ENCODE assay signal across 23 cellular contexts in genomic region chr3:147418352-147418751, GRCh38. TPM values are rescaled to one million over a fixed set of nuclear protein-coding genes. Genes with fewer than 3 reads are reported as not detected.
DNase-seq lines count a peak whose midpoint lies in the region; ATAC-seq and TF ChIP-seq lines count a peak whose summit lies in the region.
"Had no signal": no experiment of that assay in that cellular context is flagged by ENCODE, and none has a peak within 500 bp of the region (broad histone marks: within the 10 kb centered on the region; RNA-seq: fewer than 3 reads in every experiment).

No MANE protein-coding gene starts in this region.

- H3K4me3 Mint-ChIP-seq in nephron progenitor cell: peak overlapping the region; percentile 75
- H3K4me3 Mint-ChIP-seq: activated CD4-positive, alpha-beta memory T cell treated with anti-CD3 and anti-CD28 coated beads for 36 hours; stimulated activated naive CD8-positive, alpha-beta T cell treated with anti-CD3 and anti-CD28 coated beads, Interleukin-15, Interleukin-2, amounts not matched to agents 100 ng/mL and 50 ng/mL, for 24 hours; T-helper 17 cell had no signal

- no peak overlapping the region for H3K27ac ChIP-seq in cardiac muscle cell
- peak overlapping the region in 57 of 59 donors; percentile 22 to 97 (median 84) for H3K27ac ChIP-seq in dorsolateral prefrontal cortex
- H3K27ac ChIP-seq: 22Rv1, upper lobe of left lung had no signal

- H3K9me3 Mint-ChIP-seq in nephron progenitor cell: no peaks in the 10 kb centered on the region

- ATAC-seq in left cardiac atrium: no peak
- ATAC-seq: PC-3, T-helper 17 cell had no signal

- no peaks in the 10 kb centered on the region for H3K36me3 Mint-ChIP-seq in nephron progenitor cell (ENCODE audit: low read depth)

- no peak for TF ChIP-seq CTCF in cardiac muscle cell (IDR thresholded peaks at IDR 0.05; ENCODE audit: low read depth, low read length)
- TF ChIP-seq CTCF in dorsolateral prefrontal cortex (IDR thresholded peaks at IDR 0.05 in 54 of 56, conservative IDR thresholded peaks at IDR 0.05 in 2 of 56; ENCODE audit: low read depth in 1 of 56, partially characterized antibody in 56 of 56): no peak
- no peak for TF ChIP-seq CTCF in nephron progenitor cell (IDR thresholded peaks at IDR 0.05)
- no peak for TF ChIP-seq CTCF in lower leg skin (IDR thresholded peaks at IDR 0.05)

- H3K27me3 Mint-ChIP-seq in nephron progenitor cell (ENCODE audit: low read depth, poor library complexity): peaks cover 100% of the 10 kb centered on the region

- no peaks in the 10 kb centered on the region for H3K9me3 ChIP-seq in cardiac muscle cell (ENCODE audit: low read depth)
- H3K9me3 ChIP-seq: BE2C had no signal

- peaks cover 46% of the 10 kb centered on the region for H3K4me1 Mint-ChIP-seq in nephron progenitor cell

- H3K27me3 ChIP-seq in cardiac muscle cell: peaks cover 100% of the 10 kb centered on the region
- peaks cover 0 to 91% (median 53%) of the 10 kb centered on the region in 45 donors for H3K27me3 ChIP-seq in dorsolateral prefrontal cortex

- H3K36me3 ChIP-seq in cardiac muscle cell: no peaks in the 10 kb centered on the region
- H3K36me3 ChIP-seq: BE2C, upper lobe of left lung had no signal

- DNase-seq in cardiac muscle cell (ENCODE audit: low read depth in 1 of 2, low spot score in 1 of 2) (no peak), left cardiac atrium (no peak), dorsolateral prefrontal cortex (no peak), nephron progenitor cell (no peak), lower leg skin (ENCODE audit: low spot score in 2 of 2) (no peak), OCI-M2 (lab: John Stamatoyannopoulos, UW; ENCODE audit: unreplicated experiment) (no peak), glomerular visceral epithelial cell (ENCODE audit: extremely low spot score) (no peak), NCI-H2227 (lab: John Stamatoyannopoulos, UW; ENCODE audit: unreplicated experiment) (no peak)
- DNase-seq: activated CD4-positive, alpha-beta memory T cell treated with anti-CD3 and anti-CD28 coated beads for 36 hours; activated gamma-delta T cell treated with Interleukin-2 at 50 U/mL for 16 hours; activated T-cell treated with anti-CD3 and anti-CD28 coated beads for 4 hours; COR-L47; NCI-H1436; NCI-H2171 treated with DMSO at 0.1 percent for 48 hours; NCI-H748 treated with DMSO at 0.1 percent for 48 hours; PC-3; stimulated activated CD4-positive, alpha-beta T cell treated with anti-CD3 and anti-CD28 coated beads, Interleukin-2, amount 100 ng/mL, for 24 hours; T-helper 17 cell had no signal

- H3K4me1 ChIP-seq in cardiac muscle cell (ENCODE audit: low read depth): no peaks in the 10 kb centered on the region
- H3K4me1 ChIP-seq: BE2C had no signal

- H3K4me3 ChIP-seq in cardiac muscle cell (peak overlapping the region; percentile 25), dorsolateral prefrontal cortex (peak overlapping the region in 57 of 59 donors; percentile 31 to 75 (median 59)), lower leg skin (ENCODE audit: low read depth, poor library complexity, severe bottlenecking) (no peak overlapping the region)

- H3K27ac Mint-ChIP-seq in nephron progenitor cell: no peak overlapping the region
- H3K27ac Mint-ChIP-seq: activated CD4-positive, alpha-beta memory T cell treated with anti-CD3 and anti-CD28 coated beads for 36 hours; stimulated activated naive CD8-positive, alpha-beta T cell treated with anti-CD3 and anti-CD28 coated beads, Interleukin-15, Interleukin-2, amounts not matched to agents 100 ng/mL and 50 ng/mL, for 24 hours; T-helper 17 cell had no signal

- intact Hi-C loops in left cardiac atrium (cut with DNase I) (no loop called here), dorsolateral prefrontal cortex (cut with DNase I) (no loop called here), lower leg skin (cut with DNase I; ENCODE audit: low total_unique reads) (no loop called here)

- WGBS in lower leg skin, 2 donors: 43% methylated on average over 4 of the region's 4 CpGs

- TF ChIP-seq POLR2A in lower leg skin (IDR thresholded peaks at IDR 0.05): no peak

RNA-seq across cellular contexts. Expression of gene ZIC1, which starts 9.2 kb away (rescaled TPM):
- not detected in 2 replicates for total RNA-seq in cardiac muscle cell
- polyA plus RNA-seq in cardiac muscle cell: 0.35 TPM in 1 of 2 replicates, not detected in the other
- total RNA-seq in left cardiac atrium: not detected
- 100 to 1,000 TPM in 1 of 120 experiments, 10 to 100 TPM in 119; 17.4 to 211 (median 34.4) TPM for total RNA-seq in dorsolateral prefrontal cortex
- total RNA-seq in lower leg skin: 1 to 10 TPM in 2 of 4 donors, under 1 TPM in 2; 0.30 to 2.9 (median 1.1) TPM
- total RNA-seq: activated CD4-positive, alpha-beta memory T cell treated with anti-CD3 and anti-CD28 coated beads for 36 hours; kidney; PC-3; T-helper 17 cell; upper lobe of left lung had no signal

RNA-seq across cellular contexts. Expression of gene ZIC4, which starts 12.0 kb away (rescaled TPM):
- total RNA-seq in cardiac muscle cell (not detected in 2 replicates), left cardiac atrium (not detected), dorsolateral prefrontal cortex (10 to 100 TPM in 8 of 120 experiments, 1 to 10 TPM in 112; 1.5 to 13.5 (median 4.8) TPM), lower leg skin (under 1 TPM in 2 of 4 donors, not detected in 2; 0.10 TPM)
- not detected in 2 replicates for polyA plus RNA-seq in cardiac muscle cell
- total RNA-seq: activated CD4-positive, alpha-beta memory T cell treated with anti-CD3 and anti-CD28 coated beads for 36 hours; kidney; PC-3; T-helper 17 cell; upper lobe of left lung had no signal

Comparison
In these comparisons a context has a peak if more than half of its experiments do, and no peak if none do; other contexts are left out.
1. RNA of gene ZIC1, which starts 9.2 kb away (total RNA-seq): 17.4 to 211 TPM in dorsolateral prefrontal cortex; 0.30 to 2.9 TPM in lower leg skin, not detected in left cardiac atrium and not detected in cardiac muscle cell; every median in the first group is over 4 times any median in the second.